ENCODE assay signal across 13 cellular contexts in the genomic region with DNA sequence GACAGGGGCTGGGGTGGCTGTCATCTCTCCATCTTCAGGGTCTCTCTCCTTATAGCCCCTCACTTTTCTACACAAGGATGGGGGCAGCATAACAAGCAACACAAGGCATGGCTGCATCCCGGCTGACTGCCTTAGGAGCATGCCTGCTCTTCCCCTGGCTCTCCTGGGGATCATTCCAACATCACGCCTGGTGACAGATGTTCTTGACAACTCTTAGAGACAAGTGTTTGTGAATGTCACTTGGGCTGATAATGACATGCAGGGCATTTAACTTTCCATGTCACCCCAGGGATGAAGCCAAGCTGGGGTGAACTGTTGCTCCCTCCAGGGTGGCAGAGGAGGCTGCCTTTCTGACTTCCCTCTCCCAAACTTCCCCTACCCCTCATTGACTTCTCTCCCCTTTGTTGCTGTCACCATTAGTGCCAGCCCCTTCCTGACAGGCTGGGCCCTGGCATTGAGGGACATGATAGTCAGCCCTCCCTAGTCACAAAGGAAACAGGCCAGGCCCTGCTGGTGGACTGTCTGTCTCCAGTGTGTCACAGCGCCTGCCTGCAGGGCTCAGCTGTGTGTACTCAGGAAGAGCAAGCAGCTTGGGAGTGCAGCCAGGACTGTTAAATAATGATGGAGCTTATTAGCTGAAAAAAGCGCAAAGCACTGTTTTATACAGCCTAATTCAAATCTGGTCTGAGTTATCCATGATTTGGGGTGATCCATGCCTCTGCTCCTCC.
DNase-seq lines count a peak whose midpoint lies in the region; ATAC-seq and TF ChIP-seq lines count a peak whose summit lies in the region.
"Had no signal": no experiment of that assay in that cellular context is flagged by ENCODE, and none has a peak within 500 bp of the region (broad histone marks: within the 10 kb centered on the region; RNA-seq: fewer than 3 reads in every experiment).

No MANE protein-coding gene starts in this region.

- peaks cover 2% of the 10 kb centered on the region for H3K4me1 Mint-ChIP-seq in mesothelial cell of epicardium

- no peaks in the 10 kb centered on the region for H3K9me3 Mint-ChIP-seq in mesothelial cell of epicardium

- DNase-seq in NCI-H1694 treated with DMSO at 0.1 percent for 48 hours (lab: John Stamatoyannopoulos, UW): peak; percentile 92
- DNase-seq in mesothelial cell of epicardium (ENCODE audit: low spot score in 2 of 2, unreplicated experiment in 2 of 2): no peak
- no peak for DNase-seq in stimulated activated CD4-positive, alpha-beta T cell treated with anti-CD3 and anti-CD28 coated beads, Interleukin-2, amount 100 ng/mL, for 48 hours
- no peak for DNase-seq in Kasumi-1 (lab: John Stamatoyannopoulos, UW)
- DNase-seq in stimulated activated CD8-positive, alpha-beta memory T cell treated with anti-CD3 and anti-CD28 coated beads, Interleukin-4, amount 100 ng/mL, for 48 hours: no peak
- DNase-seq: activated CD4-positive, alpha-beta T cell treated with anti-CD3 and anti-CD28 coated beads, Interleukin-2, amount 50 U/mL, for 4 hours; activated gamma-delta T cell; AML-193; left lung had no signal

- H3K4me3 Mint-ChIP-seq in mesothelial cell of epicardium: no peak overlapping the region

- no peaks in the 10 kb centered on the region for H3K36me3 Mint-ChIP-seq in mesothelial cell of epicardium

- peak overlapping the region; percentile 42 for H3K27ac ChIP-seq in C4-2B
- H3K27ac ChIP-seq in VCaP: peak overlapping the region; percentile 86
- H3K27ac ChIP-seq: left lung, neutrophil had no signal

- H3K27me3 Mint-ChIP-seq in mesothelial cell of epicardium (ENCODE audit: low read depth): peaks cover 43% of the 10 kb centered on the region

- TF ChIP-seq CTCF in C4-2B (conservative IDR thresholded peaks at IDR 0.05) (no peak), VCaP (conservative IDR thresholded peaks at IDR 0.05) (no peak), mesothelial cell of epicardium (IDR thresholded peaks at IDR 0.05; ENCODE audit: unreplicated experiment) (no peak)

- H3K27ac Mint-ChIP-seq in mesothelial cell of epicardium: peak overlapping the region; percentile 28

- ATAC-seq in HG03442 (IDR thresholded peaks at IDR 0.05; ENCODE audit: unreplicated experiment): no peak
- ATAC-seq: left lung had no signal
